11 cellular contexts compared by ENCODE assay signal in the genomic region with DNA sequence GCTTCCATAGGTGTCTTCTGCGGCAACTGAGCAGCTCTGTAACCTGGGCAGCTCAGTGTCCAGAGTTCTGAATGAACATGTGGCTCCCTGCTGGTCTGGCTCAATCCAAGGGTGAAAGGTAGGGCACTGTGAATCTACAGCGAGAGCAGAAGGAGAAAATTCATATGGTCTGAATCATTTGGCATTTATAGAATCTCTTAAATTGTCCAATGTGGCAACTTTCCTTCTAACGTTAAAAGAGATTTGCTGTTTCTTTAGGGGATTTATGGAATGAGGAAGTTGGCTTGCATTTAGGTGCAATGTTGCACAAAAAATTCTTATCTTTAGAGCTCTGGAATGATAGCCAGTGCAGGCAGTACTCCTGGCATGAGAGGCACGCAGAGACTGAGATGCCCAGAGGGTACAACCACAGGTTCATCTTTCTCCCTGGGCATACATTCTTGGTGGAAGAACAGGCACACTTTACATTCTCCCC. TPM values are rescaled to one million over a fixed set of nuclear protein-coding genes. Genes with fewer than 3 reads are reported as not detected.
A peak's percentile ranks its signal among the peaks of the same experiment; 100 is the strongest.
DNase-seq lines count a peak whose midpoint lies in the region; ATAC-seq, FAIRE-seq and TF ChIP-seq lines count a peak whose summit lies in the region.
"Had no signal": no experiment of that assay in that cellular context is flagged by ENCODE, and none has a peak within 500 bp of the region (broad histone marks: within the 10 kb centered on the region; RNA-seq: fewer than 3 reads in every experiment).

No MANE protein-coding gene starts in this region.

- FAIRE-seq in RCC 7860 (lab: Jason Lieb, UNC), result peak; percentile 96
- FAIRE-seq: GM12878 had no signal

- H4K91ac ChIP-seq in trophoblast cell (ENCODE audit: low read depth, low read length), result no peak overlapping the region

- peaks cover 12 to 15% of the 10 kb centered on the region in 2 experiments for H3K4me1 ChIP-seq in trophoblast cell (ENCODE audit: control insufficient read depth in 1 of 2, insufficient read depth in 2 of 2, low read length in 2 of 2)
- peaks cover 9 to 64% (median 21%) of the 10 kb centered on the region in 3 donors for H3K4me1 ChIP-seq in gastroesophageal sphincter

- TF ChIP-seq EP300 in gastroesophageal sphincter (IDR thresholded peaks at IDR 0.05), result no peak

- H3K36me3 ChIP-seq in trophoblast cell (ENCODE audit: control insufficient read depth in 1 of 2, insufficient read depth in 2 of 2, low read length in 2 of 2) (peaks cover 5 to 8% of the 10 kb centered on the region in 2 experiments), gastroesophageal sphincter (peaks cover 0 to 30% of the 10 kb centered on the region in 2 donors)

- no CpG with 5 or more reads among the region's 4 CpGs for WGBS in trophoblast cell (ENCODE audit: extremely low coverage, insufficient coverage, insufficient read length)
- WGBS in lower leg skin, 2 donors, result 41 to 42% methylated on average over 4 of the region's 4 CpGs
- 40 to 60% methylated on average over 2 to 4 of the region's 4 CpGs for WGBS in gastroesophageal sphincter (ENCODE audit: low coverage in 1 of 2), 2 donors

- no peaks in the 10 kb centered on the region for H3K9me3 ChIP-seq in trophoblast cell (ENCODE audit: insufficient read depth, low read depth, low read length)
- no peaks in the 10 kb centered on the region for H3K9me3 ChIP-seq in gastroesophageal sphincter

- H3K4me2 ChIP-seq in trophoblast cell (ENCODE audit: low read length), result peak overlapping the region; percentile 12

- ATAC-seq in esophagus mucosa (peak; percentile 57), GM18498 (IDR thresholded peaks at IDR 0.05; ENCODE audit: unreplicated experiment) (no peak), gastroesophageal sphincter (no peak)
- ATAC-seq: GM12878 had no signal

- no peak overlapping the region for H3K14ac ChIP-seq in trophoblast cell (ENCODE audit: low read length)

- DNase-seq in GF-D8 (lab: John Stamatoyannopoulos, UW) (peak; percentile 46), RCC 7860 (ENCODE audit: low spot score) (peak; percentile 93), trophoblast cell (peak; percentile 91 to 98), NCI-H2107 (lab: John Stamatoyannopoulos, UW) (no peak), lower leg skin (ENCODE audit: low spot score in 2 of 2) (no peak)
- DNase-seq: activated CD8-positive, alpha-beta memory T cell treated with anti-CD3 and anti-CD28 coated beads, Interleukin-2, amount 50 U/mL, for 48 hours; NCI-H69 had no signal

- H4K12ac ChIP-seq in trophoblast cell (ENCODE audit: low read depth, low read length), result no peak overlapping the region

- H3K79me2 ChIP-seq in trophoblast cell (ENCODE audit: control insufficient read depth, insufficient read depth, low read length, poor library complexity), result no peaks in the 10 kb centered on the region

- H2AK5ac ChIP-seq in trophoblast cell (ENCODE audit: low read length), result no peak overlapping the region

- no peak overlapping the region for H2AFZ ChIP-seq in trophoblast cell (ENCODE audit: insufficient read depth, low read length, poor library complexity)

- no peak for TF ChIP-seq POLR2A in lower leg skin (IDR thresholded peaks at IDR 0.05)
- no peak for TF ChIP-seq POLR2A in gastroesophageal sphincter (IDR thresholded peaks at IDR 0.05)

- peak overlapping the region; percentile 26 for H2BK12ac ChIP-seq in trophoblast cell (ENCODE audit: low read length)

- H3K23ac ChIP-seq in trophoblast cell (ENCODE audit: low read length), result no peak overlapping the region

- no peak overlapping the region for H3K4ac ChIP-seq in trophoblast cell (ENCODE audit: low read depth, low read length)

- H3K9ac ChIP-seq in trophoblast cell (ENCODE audit: low read length), result no peak overlapping the region

- H3K27ac ChIP-seq in trophoblast cell (ENCODE audit: low read depth, low read length) (peak overlapping the region; percentile 5), gastroesophageal sphincter (peak overlapping the region in 2 of 4 donors; percentile 38 to 51)

- H2BK120ac ChIP-seq in trophoblast cell (ENCODE audit: insufficient read depth, low read length, poor library complexity), result no peak overlapping the region

- no peak overlapping the region for H4K8ac ChIP-seq in trophoblast cell (ENCODE audit: low read depth, low read length)

- TF ChIP-seq CTCF in lower leg skin (IDR thresholded peaks at IDR 0.05) (no peak), gastroesophageal sphincter (IDR thresholded peaks at IDR 0.05) (no peak)

- H3K4me3 ChIP-seq in trophoblast cell (ENCODE audit: low read depth, low read length), result no peak overlapping the region
- no peak overlapping the region for H3K4me3 ChIP-seq in lower leg skin (ENCODE audit: low read depth, poor library complexity, severe bottlenecking)
- H3K4me3 ChIP-seq in gastroesophageal sphincter, result no peak overlapping the region
- H3K4me3 ChIP-seq: GM12878 had no signal

- no peaks in the 10 kb centered on the region for H3K27me3 ChIP-seq in trophoblast cell (ENCODE audit: insufficient read depth, low read length)
- no peaks in the 10 kb centered on the region for H3K27me3 ChIP-seq in gastroesophageal sphincter

- H3K18ac ChIP-seq in trophoblast cell (ENCODE audit: low read length), result no peak overlapping the region

- H2BK5ac ChIP-seq in trophoblast cell (ENCODE audit: low read depth, low read length, poor library complexity), result no peak overlapping the region

- no peaks in the 10 kb centered on the region for H3K79me1 ChIP-seq in trophoblast cell (ENCODE audit: low read length)

- intact Hi-C loops in lower leg skin (cut with DNase I; ENCODE audit: low total_unique reads), result no loop called here

RNA-seq across cellular contexts. Expression of gene ATXN10, which starts 17.0 kb away (rescaled TPM):
- 98.6 TPM for total RNA-seq in esophagus mucosa
- polyA plus RNA-seq in trophoblast cell (2013), result 64.4 and 67.4 TPM in 2 replicates
- total RNA-seq in lower leg skin, result 10 to 100 TPM; 35.5 to 83.3 (median 51.1) TPM
- 100 to 1,000 TPM in 2 of 4 donors, 10 to 100 TPM in 2; 78.5 to 152 (median 113) TPM for total RNA-seq in gastroesophageal sphincter

Comparison
In these comparisons a context has a peak if more than half of its experiments do, and no peak if none do; other contexts are left out.
1. DNase-seq: peak in GF-D8 (single experiment), RCC 7860 (single experiment) and trophoblast cell (2 of 2); none in NCI-H2107 (single experiment) and lower leg skin (0 of 2).